Comparison of ENCODE assay signal across 17 cellular contexts in genomic region chr21:36005879-36006400, GRCh38. TPM values are rescaled to one million over a fixed set of nuclear protein-coding genes. Genes with fewer than 3 reads are reported as not detected.
DNase-seq lines count a peak whose midpoint lies in the region; ATAC-seq and TF ChIP-seq lines count a peak whose summit lies in the region.
"Had no signal": no experiment of that assay in that cellular context is flagged by ENCODE, and none has a peak within 500 bp of the region (broad histone marks: within the 10 kb centered on the region; RNA-seq: fewer than 3 reads in every experiment).

No MANE protein-coding gene starts in this region.

- H3K9me3 Mint-ChIP-seq in WTC11, result peaks cover 21% of the 10 kb centered on the region
- H3K9me3 Mint-ChIP-seq: CD4-positive, CD25-positive, alpha-beta regulatory T cell had no signal

- intact Hi-C loops in lower lobe of right lung (cut with DNase I), result no loop called here
- intact Hi-C loops in stomach (cut with DNase I; ENCODE audit: low total_unique reads), result no loop called here
- intact Hi-C loops in aorta (cut with DNase I), result no loop called here
- intact Hi-C loops in thyroid gland (cut with DNase I), result no loop called here

- no peak for ATAC-seq in WTC11
- no peak for ATAC-seq in lower lobe of right lung
- no peak for ATAC-seq in aorta (ENCODE audit: low FRiP score)
- ATAC-seq: HCT116, Right ventricle myocardium inferior had no signal

- POLR2A ChIA-PET in HEK293 (lab: Yijun Ruan, JAX) (no interaction called here), WTC11 (lab: Charles Lee) (interaction anchor here (1.2 kb wide), 1 partner anchor 14 kb away, joined by 3 read pairs; no protein-coding TSS in a partner anchor)

- DNase-seq in WTC11 (ENCODE audit: low spot score) (no peak), lower lobe of right lung (no peak), stomach (no peak), aorta (no peak), thyroid gland (no peak)
- DNase-seq in stimulated activated CD4-positive, alpha-beta T cell treated with anti-CD3 and anti-CD28 coated beads, Interleukin-1b, Interleukin-23, amount 100 ng/mL, for 48 hours, result no peak
- DNase-seq: CD4-positive, CD25-positive, alpha-beta regulatory T cell; COR-L47; DMS 273 treated with DMSO at 0.1 percent for 48 hours; DND-41; NCI-H1105; NCI-H2081; NCI-H446 treated with DMSO at 0.1 percent for 48 hours had no signal

- no peak for TF ChIP-seq CTCF in HEK293 (tag by site-specific recombination; IDR thresholded peaks at IDR 0.05)
- no peak for TF ChIP-seq CTCF in WTC11 (IDR thresholded peaks at IDR 0.05)
- TF ChIP-seq CTCF in lower lobe of right lung (IDR thresholded peaks at IDR 0.05), result no peak
- no peak for TF ChIP-seq CTCF in stomach (IDR thresholded peaks at IDR 0.05)
- no peak for TF ChIP-seq CTCF in thyroid gland (IDR thresholded peaks at IDR 0.05)

- WGBS in stomach, 5 donors, result 79 to 97% (median 94%) methylated on average over 5 of the region's 5 CpGs
- WGBS in aorta, 2 donors, result 83 to 88% methylated on average over 5 of the region's 5 CpGs
- 86 to 89% methylated on average over 5 of the region's 5 CpGs for WGBS in thyroid gland, 2 donors

- H3K9me3 ChIP-seq in HEK293 (ENCODE audit: control insufficient read depth, insufficient read depth, low read depth, low read length), result no peaks in the 10 kb centered on the region
- H3K9me3 ChIP-seq in lower lobe of right lung, result no peaks in the 10 kb centered on the region
- no peaks in the 10 kb centered on the region for H3K9me3 ChIP-seq in stomach
- H3K9me3 ChIP-seq in aorta (ENCODE audit: control insufficient read depth, low read length), result no peaks in the 10 kb centered on the region
- no peaks in the 10 kb centered on the region for H3K9me3 ChIP-seq in thyroid gland

- H3K4me1 ChIP-seq in HEK293 (ENCODE audit: control insufficient read depth, insufficient read depth, low read length), result no peaks in the 10 kb centered on the region
- H3K4me1 ChIP-seq in lower lobe of right lung, result no peaks in the 10 kb centered on the region
- peaks cover 0 to 7% (median 0%) of the 10 kb centered on the region in 4 donors for H3K4me1 ChIP-seq in stomach
- H3K4me1 ChIP-seq in aorta (ENCODE audit: control insufficient read depth in 1 of 2, insufficient read depth in 2 of 2, low read length in 2 of 2), result no peaks in the 10 kb centered on the region
- H3K4me1 ChIP-seq in thyroid gland, result no peaks in the 10 kb centered on the region

- H3K36me3 ChIP-seq in HEK293 (ENCODE audit: control insufficient read depth in 2 of 2, insufficient read depth in 1 of 2, low read length in 2 of 2) (no peaks in the 10 kb centered on the region), lower lobe of right lung (no peaks in the 10 kb centered on the region), stomach (no peaks in the 10 kb centered on the region), aorta (ENCODE audit: control insufficient read depth in 1 of 2, insufficient read depth in 2 of 2, low read length in 1 of 2) (no peaks in the 10 kb centered on the region), thyroid gland (no peaks in the 10 kb centered on the region)

- H3K27ac ChIP-seq in HEK293 (ENCODE audit: extremely low read depth, low read depth, low read length), result no peak overlapping the region
- H3K27ac ChIP-seq in lower lobe of right lung, result no peak overlapping the region
- peak overlapping the region in 3 of 5 donors; percentile 22 to 27 (median 25) for H3K27ac ChIP-seq in stomach
- H3K27ac ChIP-seq in aorta (ENCODE audit: low read depth in 1 of 2, low read length in 2 of 2), result no peak overlapping the region
- H3K27ac ChIP-seq in thyroid gland, result no peak overlapping the region

- no peaks in the 10 kb centered on the region for H3K27me3 ChIP-seq in lower lobe of right lung (ENCODE audit: low read depth)
- H3K27me3 ChIP-seq in stomach, result no peaks in the 10 kb centered on the region
- no peaks in the 10 kb centered on the region for H3K27me3 ChIP-seq in aorta (ENCODE audit: control insufficient read depth in 1 of 2, insufficient read depth in 2 of 2, low read length in 1 of 2)
- H3K27me3 ChIP-seq in thyroid gland, result no peaks in the 10 kb centered on the region

- CTCF ChIA-PET in HEK293 (lab: Yijun Ruan, JAX), result interaction anchor here (0.5 to 1.0 kb wide), 3 partner anchors 119 to 1312 kb away, joined by 3 read pairs; no protein-coding TSS in a partner anchor
- CTCF ChIA-PET in WTC11 (lab: Charles Lee), result no interaction called here

- 0 out of 2 replicates have a peak, but pooled peaks cover 4% of the 10 kb centered on the region for H3K4me1 Mint-ChIP-seq in WTC11
- H3K4me1 Mint-ChIP-seq: B cell; CD4-positive, CD25-positive, alpha-beta regulatory T cell had no signal

- no peak for TF ChIP-seq POLR2A in stomach (IDR thresholded peaks at IDR 0.05)
- TF ChIP-seq POLR2A in thyroid gland (IDR thresholded peaks at IDR 0.05), result no peak

- H3K27ac Mint-ChIP-seq in WTC11, result no peak overlapping the region
- H3K27ac Mint-ChIP-seq: B cell had no signal

- peaks cover 17% of the 10 kb centered on the region for H3K36me3 Mint-ChIP-seq in WTC11
- H3K36me3 Mint-ChIP-seq: CD4-positive, CD25-positive, alpha-beta regulatory T cell had no signal

- no peak for TF ChIP-seq EP300 in stomach (IDR thresholded peaks at IDR 0.05)

- no peak overlapping the region for H3K4me3 ChIP-seq in HEK293 (ENCODE audit: low read depth, low read length)
- peak overlapping the region; percentile 19 for H3K4me3 ChIP-seq in lower lobe of right lung
- H3K4me3 ChIP-seq in stomach, result peak overlapping the region in 2 of 4 donors; percentile 2 to 7
- H3K4me3 ChIP-seq in aorta (ENCODE audit: low read length in 2 of 2), result no peak overlapping the region
- H3K4me3 ChIP-seq in thyroid gland (replicated peaks in 1 of 3), result no peak overlapping the region

- no peaks in the 10 kb centered on the region for H3K27me3 Mint-ChIP-seq in WTC11 (ENCODE audit: low read depth)

- H3K4me3 Mint-ChIP-seq in WTC11, result no peak overlapping the region
- H3K4me3 Mint-ChIP-seq: B cell had no signal

TF ChIP-seq in HEK293, 187 proteins besides CTCF, POLR2A, EP300 and RAD21:
- no peak for TF ChIP-seq ZNF544 (tag by site-specific recombination; IDR thresholded peaks at IDR 0.05)
- TF ChIP-seq ZNF121 (tag by site-specific recombination; IDR thresholded peaks at IDR 0.05), result 0 out of 2 replicates have a peak, but pooled peaks have one; percentile 32
TF ChIP-seq in HEK293: peak in this region for 1.

TF ChIP-seq in WTC11, 78 proteins besides CTCF, POLR2A, EP300 and RAD21:
- TF ChIP-seq NFE2L1 (CRISPR knock-in tag; IDR thresholded peaks at IDR 0.05), result no peak
- TF ChIP-seq ZNF121 (CRISPR knock-in tag; IDR thresholded peaks at IDR 0.05), result peak; percentile 62; the same call in 1 of the 2 replicates

RNA-seq across cellular contexts. Expression of gene SETD4, which starts 54.4 kb away (rescaled TPM):
- total RNA-seq in WTC11 (2021) (44.1 to 64.8 TPM (median 45.7 TPM) in 3 replicates), lower lobe of right lung (19.4 TPM), stomach (10 to 100 TPM; 11.6 to 87.5 (median 46.4) TPM), aorta (10 to 100 TPM; 14.8 to 22.5 TPM), thyroid gland (10 to 100 TPM; 25.9 to 33.1 (median 29.7) TPM)
- polyA plus RNA-seq in stomach (10 to 100 TPM in 2 of 3 donors, 1 to 10 TPM in 1; 6.9 to 19.6 (median 10.6) TPM), aorta (10 to 100 TPM; 15.2 to 21.8 TPM)

Comparison
In these comparisons a context has a peak if more than half of its experiments do, and no peak if none do; other contexts are left out.
1. H3K27ac ChIP-seq: peak in stomach (3 of 5); none in HEK293 (single experiment), lower lobe of right lung (single experiment), aorta (0 of 2) and thyroid gland (0 of 3).
2. Of the 8 proteins assayed by ChIP-seq in both HEK293 and WTC11: peak only in HEK293: none; only in WTC11: none; in both: ZNF121; in neither: 7.